13 cellular contexts compared by ENCODE assay signal in genomic region chrX:10112510-10112909, GRCh38. TPM values are rescaled to one million over a fixed set of nuclear protein-coding genes. Genes with fewer than 3 reads are reported as not detected.
DNase-seq lines count a peak whose midpoint lies in the region; ATAC-seq, FAIRE-seq and TF ChIP-seq lines count a peak whose summit lies in the region.
"Had no signal": no experiment of that assay in that cellular context is flagged by ENCODE, and none has a peak within 500 bp of the region (broad histone marks: within the 10 kb centered on the region; RNA-seq: fewer than 3 reads in every experiment).

No MANE protein-coding gene starts in this region.

- TF ChIP-seq CTCF in OCI-LY1 (IDR thresholded peaks at IDR 0.05; ENCODE audit: low read length) = no peak
- TF ChIP-seq CTCF in HepG2 (CRISPR knock-in tag; IDR thresholded peaks at IDR 0.05) = no peak

- H3K36me3 ChIP-seq in OCI-LY1 (ENCODE audit: insufficient read depth, low read length) (peaks cover 11% of the 10 kb centered on the region), HepG2 (replicated peaks in 1 of 2; ENCODE audit: control insufficient read depth in 1 of 2, insufficient read depth in 2 of 2, low read length in 2 of 2) (no peaks in the 10 kb centered on the region; a peak in 1 of 5 replicates)

- no peak for DNase-seq in activated CD4-positive, CD25-positive, alpha-beta regulatory T cell (lab: John Stamatoyannopoulos, UW)
- DNase-seq in naive B cell = no peak
- DNase-seq in HepG2 (ENCODE audit: low spot score) = no peak
- DNase-seq in superior temporal gyrus (ENCODE audit: extremely low spot score) = no peak
- DNase-seq: activated CD4-positive, alpha-beta T cell treated with anti-CD3 and anti-CD28 coated beads for 36 hours; body of pancreas; NCI-H1694 treated with DMSO at 0.1 percent for 48 hours had no signal

- ATAC-seq in activated CD4-positive, CD25-positive, alpha-beta regulatory T cell treated with anti-CD3 and anti-CD28 coated beads, Interleukin-2, amount 50 U/mL, for 24 hours = peak; percentile 19 to 21
- ATAC-seq in GM21717 (IDR thresholded peaks at IDR 0.05; ENCODE audit: unreplicated experiment) (peak; percentile 31), naive B cell (ENCODE audit: low read depth in 2 of 2) (no peak), GM18909 (IDR thresholded peaks at IDR 0.05; ENCODE audit: poor library complexity, unreplicated experiment) (no peak), HepG2 (no peak)
- ATAC-seq: body of pancreas had no signal

- 98% methylated on average over 6 of the region's 6 CpGs for WGBS in HepG2 (ENCODE audit: low lambda C conversion rate)

- no peaks in the 10 kb centered on the region for H3K9me2 ChIP-seq in OCI-LY1 (ENCODE audit: low read depth, low read length)

- peaks cover 37 to 76% (median 51%) of the 10 kb centered on the region in 3 donors for H3K4me1 Mint-ChIP-seq in naive B cell

- H3K27me3 ChIP-seq in OCI-LY1 (ENCODE audit: insufficient read depth, low read length) (no peaks in the 10 kb centered on the region), HepG2 (ENCODE audit: control insufficient read depth in 1 of 2, insufficient read depth in 2 of 2, low read length in 2 of 2) (no peaks in the 10 kb centered on the region)
- H3K27me3 ChIP-seq: body of pancreas, tibial nerve had no signal

- H2AFZ ChIP-seq in OCI-LY1 (ENCODE audit: low read length) = no peak overlapping the region
- no peak overlapping the region for H2AFZ ChIP-seq in HepG2 (ENCODE audit: low read length)

- H3K27ac ChIP-seq in OCI-LY1 (ENCODE audit: low read depth, low read length, poor library complexity, severe bottlenecking) (peak overlapping the region; percentile 98), HepG2 (ENCODE audit: extremely low read length, insufficient read depth, low read length) (no peak overlapping the region)

- in situ Hi-C loops in HepG2 (cut with HindIII; ENCODE audit: extremely low pct_ligation_motif_present, low pct_unique_long_range_greater_than_20kb) = loop anchor here (5.0 kb wide), 1 partner anchor 115 kb away; no protein-coding TSS in a partner anchor

- H3K4me1 ChIP-seq in OCI-LY1 (ENCODE audit: insufficient read depth, low read length, severe bottlenecking) (peaks cover 74% of the 10 kb centered on the region), HepG2 (ENCODE audit: insufficient read depth, low read length) (0 out of 2 replicates have a peak, but pooled peaks cover 14% of the 10 kb centered on the region)
- H3K4me1 ChIP-seq: body of pancreas had no signal

- H3K9ac ChIP-seq in OCI-LY1 (ENCODE audit: low read length) (peak overlapping the region; percentile 64; the same call in 1 of the 2 replicates), HepG2 (ENCODE audit: insufficient read depth, low read depth, low read length) (no peak overlapping the region)

- no peaks in the 10 kb centered on the region for H4K20me1 ChIP-seq in OCI-LY1 (ENCODE audit: insufficient read depth, low read length)
- H4K20me1 ChIP-seq in HepG2 (ENCODE audit: insufficient read depth, low read length) = no peaks in the 10 kb centered on the region

- peak overlapping the region in 5 of 6 donors; percentile 50 to 98 (median 97) for H3K27ac Mint-ChIP-seq in naive B cell
- H3K27ac Mint-ChIP-seq: activated CD4-positive, alpha-beta T cell treated with anti-CD3 and anti-CD28 coated beads for 36 hours had no signal

- no peaks in the 10 kb centered on the region for H3F3A ChIP-seq in OCI-LY1 (ENCODE audit: insufficient read depth, low read length)

- FAIRE-seq in HepG2 (lab: Jason Lieb, UNC) = no peak
- FAIRE-seq: keratinocyte had no signal

- H3K27me3 Mint-ChIP-seq in naive B cell = no peaks in the 10 kb centered on the region
- H3K27me3 Mint-ChIP-seq: activated CD4-positive, alpha-beta T cell treated with anti-CD3 and anti-CD28 coated beads for 36 hours had no signal

- H3K9me3 Mint-ChIP-seq in naive B cell = no peaks in the 10 kb centered on the region

- H3K9me3 ChIP-seq in OCI-LY1 (ENCODE audit: low read length) (no peaks in the 10 kb centered on the region), HepG2 (ENCODE audit: low read length) (no peaks in the 10 kb centered on the region)
- H3K9me3 ChIP-seq: body of pancreas, tibial nerve had no signal

- H3K79me2 ChIP-seq in OCI-LY1 (ENCODE audit: insufficient read depth, low read length) = no peaks in the 10 kb centered on the region
- H3K79me2 ChIP-seq in HepG2 (ENCODE audit: insufficient read depth, low read length) = no peaks in the 10 kb centered on the region

- peak overlapping the region; percentile 7 to 86 (median 80) for H3K4me3 Mint-ChIP-seq in naive B cell
- H3K4me3 Mint-ChIP-seq: activated CD4-positive, alpha-beta T cell treated with anti-CD3 and anti-CD28 coated beads for 36 hours had no signal

- no TSS peak for BruUV-seq in HepG2 (replicated peaks; lab: Mats Ljungman, UMichigan)

- H3K4me2 ChIP-seq in OCI-LY1 (ENCODE audit: low read length) (peak overlapping the region; percentile 66), HepG2 (ENCODE audit: low read depth, low read length) (no peak overlapping the region)

- no peak for TF ChIP-seq RAD21 in HepG2 (CRISPR knock-in tag; IDR thresholded peaks at IDR 0.05)

- H3K4me3 ChIP-seq in OCI-LY1 (ENCODE audit: low read depth, low read length, poor library complexity, severe bottlenecking) = peak overlapping the region; percentile 53
- H3K4me3 ChIP-seq in HepG2 (replicated peaks in 1 of 3; ENCODE audit: insufficient read depth in 1 of 3, low read depth in 2 of 3, low read length in 3 of 3) = no peak overlapping the region
- H3K4me3 ChIP-seq: body of pancreas, tibial nerve had no signal

- H3K36me3 Mint-ChIP-seq in naive B cell = peaks cover 0 to 5% of the 10 kb centered on the region in 2 donors

- CTCF ChIA-PET in HepG2 (lab: Yijun Ruan, JAX; ENCODE audit: low intra/inter-chr PET ratio, low total read pairs) = no interaction called here

- POLR2A ChIA-PET in HepG2 (lab: Yijun Ruan, JAX) = no interaction called here

- TF ChIP-seq POLR2A in HepG2 (IDR thresholded peaks at IDR 0.05; ENCODE audit: insufficient read depth in 1 of 2, low read depth in 2 of 2, low read length in 2 of 2) = no peak

- intact Hi-C loops in HepG2 (cut with micrococcal nuclease; ENCODE audit: unreplicated experiment) = no loop called here

- no peak for TF ChIP-seq EP300 in HepG2 (IDR thresholded peaks at IDR 0.05; ENCODE audit: low read depth in 2 of 2, low read length in 2 of 2)
- no peak for TF ChIP-seq EP300 in HepG2 (CRISPR knock-in tag; IDR thresholded peaks at IDR 0.05; ENCODE audit: borderline replicate concordance)

TF ChIP-seq in HepG2, 621 proteins besides CTCF, POLR2A, EP300 and RAD21 (continues in another document):
- TF ChIP-seq MLLT10 (CRISPR knock-in tag; IDR thresholded peaks at IDR 0.05) (no peak), ZNF782 (CRISPR knock-in tag; IDR thresholded peaks at IDR 0.05; ENCODE audit: borderline replicate concordance) (no peak), ZNF557 (CRISPR knock-in tag; IDR thresholded peaks at IDR 0.05) (no peak), ATF1 (CRISPR knock-in tag; IDR thresholded peaks at IDR 0.05) (no peak), ZNF598 (CRISPR knock-in tag; IDR thresholded peaks at IDR 0.05; ENCODE audit: borderline replicate concordance) (no peak), MBD4 (IDR thresholded peaks at IDR 0.05; ENCODE audit: borderline replicate concordance, low read length) (no peak)
- TF ChIP-seq, protein P1, sequence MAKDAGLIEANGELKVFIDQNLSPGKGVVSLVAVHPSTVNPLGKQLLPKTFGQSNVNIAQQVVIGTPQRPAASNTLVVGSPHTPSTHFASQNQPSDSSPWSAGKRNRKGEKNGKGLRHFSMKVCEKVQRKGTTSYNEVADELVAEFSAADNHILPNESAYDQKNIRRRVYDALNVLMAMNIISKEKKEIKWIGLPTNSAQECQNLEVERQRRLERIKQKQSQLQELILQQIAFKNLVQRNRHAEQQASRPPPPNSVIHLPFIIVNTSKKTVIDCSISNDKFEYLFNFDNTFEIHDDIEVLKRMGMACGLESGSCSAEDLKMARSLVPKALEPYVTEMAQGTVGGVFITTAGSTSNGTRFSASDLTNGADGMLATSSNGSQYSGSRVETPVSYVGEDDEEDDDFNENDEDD (CRISPR knock-in tag; IDR thresholded peaks at IDR 0.05; ENCODE audit: borderline replicate concordance) = no peak

RNA-seq across cellular contexts. Expression of gene CLCN4, which starts 44.3 kb away (rescaled TPM):
- polyA plus RNA-seq in naive B cell (ENCODE audit: low read depth in 6 of 6) (10 to 100 TPM; 10.1 to 46.1 (median 28.8) TPM), HepG2 (2011; rRNA removed) (1.8 and 1.9 TPM in 2 replicates)
- total RNA-seq in HepG2 (2016; rRNA removed; fragmentation: Illumina TruSeq; extraction: Trizol) = 2.5 and 2.6 TPM in 2 replicates
- 0.53 and 0.81 TPM in 2 replicates for total RNA-seq in HepG2 (2016; cell fraction: cytosol; rRNA removed; fragmentation: Illumina TruSeq; extraction: Trizol; ENCODE audit: low read depth)
- 2.4 and 2.7 TPM in 2 replicates for total RNA-seq in HepG2 (2016; cell fraction: insoluble cytoplasmic fraction; rRNA removed; fragmentation: Illumina TruSeq; extraction: Trizol)
- 1.00 and 1.1 TPM in 2 replicates for total RNA-seq in HepG2 (2016; cell fraction: membrane; rRNA removed; fragmentation: Illumina TruSeq; extraction: Trizol)
- 2.7 and 3.0 TPM in 2 replicates for total RNA-seq in HepG2 (2016; cell fraction: nucleus; rRNA removed; fragmentation: Illumina TruSeq; extraction: Trizol)
- 2.3 and 2.4 TPM in 2 replicates for polyA plus RNA-seq in HepG2 (2011; cell fraction: cytosol; rRNA removed)
- polyA plus RNA-seq in HepG2 (2011; cell fraction: nucleus; rRNA removed) = 1.2 and 1.9 TPM in 2 replicates
- polyA plus RNA-seq in HepG2 (2012) = 1.6 and 1.9 TPM in 2 replicates
- 0.17 and 0.18 TPM in 2 replicates for polyA plus RNA-seq in HepG2 (2016; cell fraction: cytosol; fragmentation: Illumina TruSeq; extraction: Trizol; ENCODE audit: low read depth)
- polyA plus RNA-seq in HepG2 (2016; cell fraction: insoluble cytoplasmic fraction; fragmentation: Illumina TruSeq; extraction: Trizol; ENCODE audit: low read depth) = 1.6 and 1.7 TPM in 2 replicates
- 0.66 and 0.90 TPM in 2 replicates for polyA plus RNA-seq in HepG2 (2016; cell fraction: membrane; fragmentation: Illumina TruSeq; extraction: Trizol; ENCODE audit: low read depth)
- polyA plus RNA-seq in HepG2 (2016; cell fraction: nucleus; fragmentation: Illumina TruSeq; extraction: Trizol; ENCODE audit: insufficient read depth, low read depth) = 2.5 and 2.8 TPM in 2 replicates
- 1.7 and 8.7 TPM in 2 replicates for polyA minus RNA-seq in HepG2 (2011; rRNA and poly(A)+ RNA removed; ENCODE audit: low replicate concordance)
- 3.8 and 5.8 TPM in 2 replicates for polyA minus RNA-seq in HepG2 (2011; cell fraction: cytosol; rRNA and poly(A)+ RNA removed)
- 2.8 and 3.4 TPM in 2 replicates for polyA minus RNA-seq in HepG2 (2011; cell fraction: nucleus; rRNA and poly(A)+ RNA removed)
- total RNA-seq: activated CD4-positive, alpha-beta T cell treated with anti-CD3 and anti-CD28 coated beads for 36 hours had no signal

Comparison
In these comparisons a context has a peak if more than half of its experiments do, and no peak if none do; other contexts are left out.
1. ATAC-seq: peak in activated CD4-positive, CD25-positive, alpha-beta regulatory T cell treated with anti-CD3 and anti-CD28 coated beads, Interleukin-2, amount 50 U/mL, for 24 hours (2 of 2) and GM21717 (single experiment); none in naive B cell (0 of 2), GM18909 (single experiment) and HepG2 (single experiment).